ENCODE assay signal across 20 cellular contexts in genomic region chr2:68377137-68377780, GRCh38. TPM values are rescaled to one million over a fixed set of nuclear protein-coding genes. Genes with fewer than 3 reads are reported as not detected.
DNase-seq lines count a peak whose midpoint lies in the region; ATAC-seq and TF ChIP-seq lines count a peak whose summit lies in the region.
"Had no signal": no experiment of that assay in that cellular context is flagged by ENCODE, and none has a peak within 500 bp of the region (broad histone marks: within the 10 kb centered on the region; RNA-seq: fewer than 3 reads in every experiment).

No MANE protein-coding gene starts in this region.

- no peaks in the 10 kb centered on the region for H3K36me3 ChIP-seq in uterus
- H3K36me3 ChIP-seq: adrenal gland, sigmoid colon, SJCRH30 had no signal

- H3K27ac ChIP-seq in uterus, result no peak overlapping the region
- H3K27ac ChIP-seq: adrenal gland, sigmoid colon, SJCRH30, upper lobe of left lung had no signal

- no peak for TF ChIP-seq CTCF in CD14-positive monocyte (IDR thresholded peaks at IDR 0.05)
- no peak for TF ChIP-seq CTCF in activated B cell treated with CpG ODN at 0.5 μM for 24 hours (IDR thresholded peaks at IDR 0.05)
- no peak for TF ChIP-seq CTCF in uterus (IDR thresholded peaks at IDR 0.05)

- TF ChIP-seq POLR2A in uterus (IDR thresholded peaks at IDR 0.05), result no peak

- POLR2A ChIA-PET in activated B cell treated with CpG ODN at 0.5 μM for 24 hours (lab: Charles Lee), result interaction anchor here (0.7 to 1.0 kb wide), 3 partner anchors 10 to 49 kb away, joined by 3 to 5 read pairs (median 4); partner anchors contain the start of gene PLEK

- H3K4me1 Mint-ChIP-seq in CD14-positive monocyte (peaks cover 73% of the 10 kb centered on the region), activated B cell treated with CpG ODN at 0.5 μM for 24 hours (peaks cover 87% of the 10 kb centered on the region)

- DNase-seq in CD14-positive monocyte (ENCODE audit: low spot score) (no peak), activated B cell treated with CpG ODN at 0.5 μM for 24 hours (no peak), uterus (no peak), SHP77 (lab: John Stamatoyannopoulos, UW) (no peak), UCSD-AML1 (lab: John Stamatoyannopoulos, UW; ENCODE audit: unreplicated experiment) (no peak), posterior cingulate gyrus (no peak)
- DNase-seq: activated CD4-positive, alpha-beta T cell treated with anti-CD3 and anti-CD28 coated beads, Interleukin-2, amount 50 U/mL, for 48 hours; adrenal gland; Caco-2; GDM1; HCEC 1CT; NCI-H2081; NCI-H774; sigmoid colon; SJCRH30; stimulated activated CD4-positive, alpha-beta T cell treated with anti-CD3 and anti-CD28 coated beads, Interleukin-4, amount 100 ng/mL, for 1 hour; upper lobe of left lung had no signal

- H3K9me3 Mint-ChIP-seq in CD14-positive monocyte, result peaks cover 0 to 2% (median 0%) of the 10 kb centered on the region in 7 donors
- no peaks in the 10 kb centered on the region for H3K9me3 Mint-ChIP-seq in activated B cell treated with CpG ODN at 0.5 μM for 24 hours
- H3K9me3 Mint-ChIP-seq: activated T-helper 2 cell treated with anti-CD3 and anti-CD28 coated beads, Interferon-gamma antibody, Interleukin-2, Interleukin-4, amounts not matched to agents 10 μg/mL and 5 μg/mL and 100 μg/mL, durations not matched to agents 14 hours and 24 hours and 36 hours had no signal

- H3K4me3 Mint-ChIP-seq in CD14-positive monocyte (peak overlapping the region in 1 of 2 donors; percentile 54), activated B cell treated with CpG ODN at 0.5 μM for 24 hours (peak overlapping the region; percentile 33)

- H3K27me3 Mint-ChIP-seq in CD14-positive monocyte (ENCODE audit: low read depth in 3 of 3), result no peaks in the 10 kb centered on the region
- no peaks in the 10 kb centered on the region for H3K27me3 Mint-ChIP-seq in activated B cell treated with CpG ODN at 0.5 μM for 24 hours

- peak overlapping the region; percentile 64 to 92 (median 83) for H3K27ac Mint-ChIP-seq in CD14-positive monocyte
- peak overlapping the region; percentile 82 for H3K27ac Mint-ChIP-seq in activated B cell treated with CpG ODN at 0.5 μM for 24 hours
- H3K27ac Mint-ChIP-seq: activated T-helper 2 cell treated with anti-CD3 and anti-CD28 coated beads, Interferon-gamma antibody, Interleukin-2, Interleukin-4, amounts not matched to agents 10 μg/mL and 5 μg/mL and 100 μg/mL, durations not matched to agents 14 hours and 24 hours and 36 hours had no signal

- ATAC-seq in GM18909 (IDR thresholded peaks at IDR 0.05; ENCODE audit: poor library complexity, unreplicated experiment), result peak; percentile 39
- ATAC-seq in HG02981 (IDR thresholded peaks at IDR 0.05; ENCODE audit: unreplicated experiment), result peak; percentile 44
- ATAC-seq in activated B cell treated with CpG ODN at 0.5 μM for 24 hours (ENCODE audit: low read depth), result peak; percentile 80

- no peaks in the 10 kb centered on the region for H3K27me3 ChIP-seq in uterus
- H3K27me3 ChIP-seq: sigmoid colon, upper lobe of left lung had no signal

- H3K36me3 Mint-ChIP-seq in CD14-positive monocyte (peaks cover 70% of the 10 kb centered on the region in 2 donors), activated B cell treated with CpG ODN at 0.5 μM for 24 hours (ENCODE audit: low read depth) (peaks cover 72% of the 10 kb centered on the region)

- no peaks in the 10 kb centered on the region for H3K9me3 ChIP-seq in uterus
- H3K9me3 ChIP-seq: adrenal gland, Caco-2, sigmoid colon, SJCRH30, upper lobe of left lung had no signal

- no peak overlapping the region for H3K4me3 ChIP-seq in uterus
- H3K4me3 ChIP-seq: adrenal gland, sigmoid colon, SJCRH30, upper lobe of left lung had no signal

- H3K4me1 ChIP-seq in uterus, result no peaks in the 10 kb centered on the region
- H3K4me1 ChIP-seq: adrenal gland, Caco-2, sigmoid colon, SJCRH30 had no signal

- CTCF ChIA-PET in activated B cell treated with CpG ODN at 0.5 μM for 24 hours (lab: Charles Lee), result interaction anchor here (0.8 kb wide), 1 partner anchor 64 kb away, joined by 6 read pairs; no protein-coding TSS in a partner anchor

- intact Hi-C loops in CD14-positive monocyte (cut with micrococcal nuclease), result no loop called here
- intact Hi-C loops in activated B cell treated with CpG ODN at 0.5 μM for 24 hours (cut with micrococcal nuclease), result loop anchor here (1.0 kb wide), 2 partner anchors 8 to 12 kb away; partner anchors contain the start of gene PLEK
- intact Hi-C loops in uterus (cut with DNase I; ENCODE audit: low total_unique reads), result no loop called here
- intact Hi-C loops in posterior cingulate gyrus (cut with DNase I), result no loop called here

RNA-seq across cellular contexts. Expression of gene PLEK, which starts 12.2 kb away (rescaled TPM):
- polyA plus RNA-seq in CD14-positive monocyte, result 100 to 1,000 TPM; 351 to 403 TPM
- total RNA-seq in activated B cell treated with CpG ODN at 0.5 μM for 24 hours (138 and 140 TPM in 2 replicates), uterus (1 to 10 TPM in 3 of 4 donors, under 1 TPM in 1; under 0.01 to 7.5 (median 3.4) TPM)
- total RNA-seq: Caco-2, SJCRH30 had no signal

RNA-seq across cellular contexts. Expression of gene CNRIP1, which starts 57.5 kb away (rescaled TPM):
- under 1 TPM; 0.17 to 0.53 TPM for polyA plus RNA-seq in CD14-positive monocyte
- not detected in 2 replicates for total RNA-seq in activated B cell treated with CpG ODN at 0.5 μM for 24 hours
- total RNA-seq in uterus, result 10 to 100 TPM; 30.2 to 58.1 (median 40.6) TPM
- total RNA-seq: activated T-helper 2 cell treated with anti-CD3 and anti-CD28 coated beads, Interferon-gamma antibody, Interleukin-2, Interleukin-4, amounts not matched to agents 10 μg/mL and 5 μg/mL and 100 μg/mL, durations not matched to agents 14 hours and 24 hours and 36 hours; Caco-2 had no signal

Comparison
In these comparisons a context has a peak if more than half of its experiments do, and no peak if none do; other contexts are left out.
1. RNA of gene PLEK, which starts 12.2 kb away (total RNA-seq): 138 to 140 TPM in activated B cell treated with CpG ODN at 0.5 μM for 24 hours; under 0.01 to 7.5 TPM in uterus; every median in the first group is over 10 times any median in the second.
2. RNA of gene CNRIP1, which starts 57.5 kb away (total RNA-seq): 30.2 to 58.1 TPM in uterus; not detected in activated B cell treated with CpG ODN at 0.5 μM for 24 hours; every median in the first group is over 10 times any median in the second.
3. Peak in every context shown above with its lines, with median percentiles within 50 percentile points of each other: ATAC-seq.